In genomic region chr15:49718846-49719245, GRCh38 we compare ENCODE assay signal across 24 cellular contexts.
A peak's percentile ranks its signal among the peaks of the same experiment; 100 is the strongest.
DNase-seq lines count a peak whose midpoint lies in the region; ATAC-seq, FAIRE-seq and TF ChIP-seq lines count a peak whose summit lies in the region.
"Had no signal": no experiment of that assay in that cellular context is flagged by ENCODE, and none has a peak within 500 bp of the region (broad histone marks: within the 10 kb centered on the region; RNA-seq: fewer than 3 reads in every experiment).

No MANE protein-coding gene starts in this region.

- DNase-seq in heart right ventricle (no peak), left cardiac atrium (no peak), left ventricle myocardium superior (no peak), aorta (no peak), HepG2 (ENCODE audit: low spot score) (no peak)
- no peak for DNase-seq in NK-92 treated with Interleukin-12 subunit alpha and Interleukin-12 subunit beta, amount 100 ng/mL, for 24 hours (lab: John Stamatoyannopoulos, UW)
- DNase-seq: activated CD4-positive, alpha-beta T cell treated with anti-CD3 and anti-CD28 coated beads for 48 hours; activated naive CD8-positive, alpha-beta T cell treated with anti-CD3 and anti-CD28 coated beads for 36 hours; BE2C; brain microvascular endothelial cell; colonic mucosa; NCI-H1436 treated with DMSO at 0.1 percent for 48 hours; NCI-H2171; NCI-H526 treated with DMSO at 0.1 percent for 48 hours; psoas muscle; spleen; stimulated activated CD4-positive, alpha-beta T cell treated with anti-CD3 and anti-CD28 coated beads, Interleukin-4, amount 100 ng/mL, for 4 hours; stomach had no signal

- no peak for TF ChIP-seq POLR2A in HepG2 (IDR thresholded peaks at IDR 0.05; ENCODE audit: insufficient read depth in 1 of 2, low read depth in 2 of 2, low read length in 2 of 2)

- TF ChIP-seq EP300 in HepG2 (IDR thresholded peaks at IDR 0.05; ENCODE audit: low read depth in 2 of 2, low read length in 2 of 2) (no peak), HepG2 (CRISPR knock-in tag; IDR thresholded peaks at IDR 0.05; ENCODE audit: borderline replicate concordance) (no peak)

- H3K79me2 ChIP-seq in parathyroid adenoma: no peaks in the 10 kb centered on the region
- no peaks in the 10 kb centered on the region for H3K79me2 ChIP-seq in HepG2 (ENCODE audit: insufficient read depth, low read length)
- H3K79me2 ChIP-seq: hepatocyte had no signal

- H2AFZ ChIP-seq in parathyroid adenoma (no peak overlapping the region), HepG2 (ENCODE audit: low read length) (no peak overlapping the region)
- H2AFZ ChIP-seq: hepatocyte had no signal

- H3K27me3 ChIP-seq in heart right ventricle: no peaks in the 10 kb centered on the region
- H3K27me3 ChIP-seq in parathyroid adenoma (ENCODE audit: control insufficient read depth, insufficient read depth, low read length): no peaks in the 10 kb centered on the region
- no peaks in the 10 kb centered on the region for H3K27me3 ChIP-seq in aorta (ENCODE audit: control insufficient read depth in 1 of 2, insufficient read depth in 2 of 2, low read length in 1 of 2)
- H3K27me3 ChIP-seq in HepG2 (ENCODE audit: control insufficient read depth in 1 of 2, insufficient read depth in 2 of 2, low read length in 2 of 2): no peaks in the 10 kb centered on the region
- H3K27me3 ChIP-seq: BE2C, brain microvascular endothelial cell, colonic mucosa, hepatocyte, spleen, stomach had no signal

- peak overlapping the region in 8 of 10 donors; percentile 1 to 79 (median 59) for H3K27ac ChIP-seq in heart right ventricle
- H3K27ac ChIP-seq in parathyroid adenoma: peak overlapping the region; percentile 53
- peak overlapping the region; percentile 30 to 37 for H3K27ac ChIP-seq in aorta (ENCODE audit: low read depth in 1 of 2, low read length in 2 of 2)
- no peak overlapping the region for H3K27ac ChIP-seq in HepG2 (ENCODE audit: extremely low read length, insufficient read depth, low read length)
- H3K27ac ChIP-seq: A549, brain microvascular endothelial cell, colonic mucosa, hepatocyte, psoas muscle had no signal

- intact Hi-C loops in heart right ventricle (cut with DNase I): no loop called here
- intact Hi-C loops in left cardiac atrium (cut with DNase I): no loop called here
- intact Hi-C loops in left ventricle myocardium superior (cut with micrococcal nuclease): no loop called here
- intact Hi-C loops in aorta (cut with DNase I): no loop called here
- intact Hi-C loops in HepG2 (cut with micrococcal nuclease; ENCODE audit: unreplicated experiment): no loop called here

- ATAC-seq in heart right ventricle (peak in 1 of 8 donors; percentile 14), left cardiac atrium (no peak), left ventricle myocardium superior (peak; percentile 25), aorta (ENCODE audit: low FRiP score) (no peak), HepG2 (no peak)
- ATAC-seq in activated T-helper 17 cell treated with anti-CD3 and anti-CD28 coated beads, Interleukin-2, amount 50 U/mL, for 72 hours (replicated peaks): no peak
- ATAC-seq: A549, psoas muscle had no signal

- no peaks in the 10 kb centered on the region for H3K36me3 Mint-ChIP-seq in activated T-helper 17 cell treated with anti-CD3 and anti-CD28 coated beads, Interleukin-2, amount 50 U/mL, for 72 hours (ENCODE audit: low read depth)
- H3K36me3 Mint-ChIP-seq: activated naive CD8-positive, alpha-beta T cell treated with anti-CD3 and anti-CD28 coated beads for 36 hours had no signal

- POLR2A ChIA-PET in HepG2 (lab: Yijun Ruan, JAX): no interaction called here

- H3K4me3 ChIP-seq in heart right ventricle (no peak overlapping the region), parathyroid adenoma (ENCODE audit: low read depth, low read length) (no peak overlapping the region), aorta (ENCODE audit: low read length in 2 of 2) (no peak overlapping the region), HepG2 (replicated peaks in 1 of 3; ENCODE audit: insufficient read depth in 1 of 3, low read depth in 2 of 3, low read length in 3 of 3) (no peak overlapping the region)
- H3K4me3 ChIP-seq: A549, colonic mucosa, hepatocyte, psoas muscle, spleen, stomach had no signal

- no peak overlapping the region for H3K4me3 Mint-ChIP-seq in activated T-helper 17 cell treated with anti-CD3 and anti-CD28 coated beads, Interleukin-2, amount 50 U/mL, for 72 hours
- H3K4me3 Mint-ChIP-seq: activated naive CD8-positive, alpha-beta T cell treated with anti-CD3 and anti-CD28 coated beads for 36 hours had no signal

- FAIRE-seq in HepG2 (lab: Jason Lieb, UNC): no peak
- FAIRE-seq: A549, TTC549 had no signal

- no peak for TF ChIP-seq RAD21 in HepG2 (CRISPR knock-in tag; IDR thresholded peaks at IDR 0.05)

- H3K9ac ChIP-seq in parathyroid adenoma (no peak overlapping the region), HepG2 (ENCODE audit: insufficient read depth, low read depth, low read length) (no peak overlapping the region)

- BruUV-seq in HepG2 (replicated peaks; lab: Mats Ljungman, UMichigan): no TSS peak

- WGBS in heart right ventricle, 2 donors: 70 to 75% methylated on average over 3 of the region's 3 CpGs
- WGBS in aorta, 2 donors: 83 to 89% methylated on average over 3 of the region's 3 CpGs
- WGBS in HepG2 (ENCODE audit: low lambda C conversion rate): 17% methylated on average over 3 of the region's 3 CpGs

- in situ Hi-C loops in HepG2 (cut with HindIII; ENCODE audit: extremely low pct_ligation_motif_present, low pct_unique_long_range_greater_than_20kb): no loop called here

- H3K27me3 Mint-ChIP-seq in activated T-helper 17 cell treated with anti-CD3 and anti-CD28 coated beads, Interleukin-2, amount 50 U/mL, for 72 hours: peaks cover 1% of the 10 kb centered on the region
- H3K27me3 Mint-ChIP-seq: activated naive CD8-positive, alpha-beta T cell treated with anti-CD3 and anti-CD28 coated beads for 36 hours had no signal

- H3K9me3 Mint-ChIP-seq in activated T-helper 17 cell treated with anti-CD3 and anti-CD28 coated beads, Interleukin-2, amount 50 U/mL, for 72 hours: no peaks in the 10 kb centered on the region
- H3K9me3 Mint-ChIP-seq: activated naive CD8-positive, alpha-beta T cell treated with anti-CD3 and anti-CD28 coated beads for 36 hours had no signal

- TF ChIP-seq CTCF in heart right ventricle (IDR thresholded peaks at IDR 0.05) (no peak), parathyroid adenoma (IDR thresholded peaks at IDR 0.05) (no peak), HepG2 (CRISPR knock-in tag; IDR thresholded peaks at IDR 0.05) (no peak)

- peaks cover 0 to 4% (median 0%) of the 10 kb centered on the region in 11 donors for H3K9me3 ChIP-seq in heart right ventricle
- no peaks in the 10 kb centered on the region for H3K9me3 ChIP-seq in parathyroid adenoma (ENCODE audit: control insufficient read depth, low read length)
- no peaks in the 10 kb centered on the region for H3K9me3 ChIP-seq in aorta (ENCODE audit: control insufficient read depth, low read length)
- no peaks in the 10 kb centered on the region for H3K9me3 ChIP-seq in HepG2 (ENCODE audit: low read length)
- H3K9me3 ChIP-seq: A549, BE2C, colonic mucosa, psoas muscle, spleen, stomach had no signal

- H3K27ac Mint-ChIP-seq in activated T-helper 17 cell treated with anti-CD3 and anti-CD28 coated beads, Interleukin-2, amount 50 U/mL, for 72 hours: no peak overlapping the region
- H3K27ac Mint-ChIP-seq: activated naive CD8-positive, alpha-beta T cell treated with anti-CD3 and anti-CD28 coated beads for 36 hours; activated T-helper 2 cell treated with anti-CD3 and anti-CD28 coated beads, Interferon-gamma antibody, Interleukin-2, Interleukin-4, amounts not matched to agents 10 μg/mL and 5 μg/mL and 100 μg/mL, durations not matched to agents 14 hours and 24 hours and 36 hours had no signal

- no peaks in the 10 kb centered on the region for H3K4me1 Mint-ChIP-seq in activated T-helper 17 cell treated with anti-CD3 and anti-CD28 coated beads, Interleukin-2, amount 50 U/mL, for 72 hours
- H3K4me1 Mint-ChIP-seq: activated naive CD8-positive, alpha-beta T cell treated with anti-CD3 and anti-CD28 coated beads for 36 hours had no signal

- H3K36me3 ChIP-seq in heart right ventricle: no peaks in the 10 kb centered on the region
- H3K36me3 ChIP-seq in parathyroid adenoma (ENCODE audit: control insufficient read depth, insufficient read depth, low read length): no peaks in the 10 kb centered on the region
- no peaks in the 10 kb centered on the region for H3K36me3 ChIP-seq in aorta (ENCODE audit: control insufficient read depth in 1 of 2, insufficient read depth in 2 of 2, low read length in 1 of 2)
- H3K36me3 ChIP-seq in HepG2 (replicated peaks in 1 of 2; ENCODE audit: control insufficient read depth in 1 of 2, insufficient read depth in 2 of 2, low read length in 2 of 2): no peaks in the 10 kb centered on the region
- H3K36me3 ChIP-seq: BE2C, brain microvascular endothelial cell, colonic mucosa, spleen, stomach had no signal

- H4K20me1 ChIP-seq in HepG2 (ENCODE audit: insufficient read depth, low read length): no peaks in the 10 kb centered on the region

- H3K4me2 ChIP-seq in parathyroid adenoma (ENCODE audit: low read length): no peak overlapping the region
- H3K4me2 ChIP-seq in HepG2 (ENCODE audit: low read depth, low read length): no peak overlapping the region
- H3K4me2 ChIP-seq: A549, hepatocyte had no signal

- CTCF ChIA-PET in HepG2 (lab: Yijun Ruan, JAX; ENCODE audit: low intra/inter-chr PET ratio, low total read pairs): no interaction called here

- peaks cover 0 to 57% (median 4%) of the 10 kb centered on the region in 9 donors for H3K4me1 ChIP-seq in heart right ventricle
- H3K4me1 ChIP-seq in parathyroid adenoma: no peaks in the 10 kb centered on the region
- no peaks in the 10 kb centered on the region for H3K4me1 ChIP-seq in aorta (ENCODE audit: control insufficient read depth in 1 of 2, insufficient read depth in 2 of 2, low read length in 2 of 2)
- no peaks in the 10 kb centered on the region for H3K4me1 ChIP-seq in HepG2 (ENCODE audit: insufficient read depth, low read length)
- H3K4me1 ChIP-seq: A549, BE2C, colonic mucosa, psoas muscle had no signal

TF ChIP-seq in HepG2, 621 proteins besides CTCF, POLR2A, EP300 and RAD21 (continues in another document):
- TF ChIP-seq AGO1 (IDR thresholded peaks at IDR 0.05; ENCODE audit: low read depth, low read length, poor library complexity, severe bottlenecking) (no peak), BCL3 (CRISPR knock-in tag; IDR thresholded peaks at IDR 0.05) (no peak), PRMT3 (CRISPR knock-in tag; IDR thresholded peaks at IDR 0.05; ENCODE audit: borderline replicate concordance, low read depth) (no peak), SATB2 (CRISPR knock-in tag; IDR thresholded peaks at IDR 0.05) (no peak), CEBPG (CRISPR knock-in tag; IDR thresholded peaks at IDR 0.05) (no peak), GPN1 (CRISPR knock-in tag; IDR thresholded peaks at IDR 0.05; ENCODE audit: borderline replicate concordance) (no peak)
